Comparison of ENCODE assay signal across 4 cellular contexts in the genomic region with DNA sequence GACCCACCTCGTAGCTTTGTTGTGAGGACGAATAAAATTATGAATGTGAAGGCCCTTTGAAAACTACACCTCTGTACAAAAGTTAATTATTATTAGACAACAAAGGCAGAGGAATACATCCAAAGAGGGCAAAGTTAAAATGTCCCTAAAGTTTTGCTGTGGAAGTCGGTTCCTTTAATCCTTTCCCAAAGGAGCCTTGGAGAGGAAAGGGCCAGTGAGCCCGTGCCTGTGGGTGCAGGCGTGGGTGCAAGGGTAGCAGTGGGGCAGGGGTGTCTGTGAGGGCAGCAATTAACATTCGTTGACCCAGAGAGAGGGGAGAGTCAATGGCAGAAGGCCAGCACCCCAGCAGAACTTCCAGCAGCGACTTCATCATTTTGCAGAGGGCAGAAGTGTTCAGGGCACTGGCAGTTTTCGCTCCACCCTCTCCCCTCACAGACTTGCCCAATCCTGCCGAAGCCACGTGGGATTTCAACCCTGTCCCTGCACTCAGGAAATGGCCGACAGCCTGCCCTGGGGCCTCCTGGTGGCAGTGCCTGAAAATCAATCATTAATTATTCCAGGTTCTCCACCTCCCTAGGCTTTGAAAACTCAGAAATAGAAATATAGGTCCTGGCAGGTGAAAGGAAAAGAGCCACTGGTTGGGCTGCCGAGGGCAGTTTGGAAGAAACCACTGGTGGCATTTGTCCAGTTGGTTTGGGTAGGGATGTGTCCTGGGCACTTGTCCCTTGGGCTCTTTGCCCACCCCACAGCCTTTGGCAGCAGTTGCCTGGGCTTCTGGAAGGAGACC.
TF ChIP-seq lines count a peak whose summit lies in the region.

No MANE protein-coding gene starts in this region.

TF ChIP-seq in SK-N-SH, 30 proteins besides CTCF, POLR2A, EP300 and RAD21 (continues in another document):
- TF ChIP-seq, protein P1, sequence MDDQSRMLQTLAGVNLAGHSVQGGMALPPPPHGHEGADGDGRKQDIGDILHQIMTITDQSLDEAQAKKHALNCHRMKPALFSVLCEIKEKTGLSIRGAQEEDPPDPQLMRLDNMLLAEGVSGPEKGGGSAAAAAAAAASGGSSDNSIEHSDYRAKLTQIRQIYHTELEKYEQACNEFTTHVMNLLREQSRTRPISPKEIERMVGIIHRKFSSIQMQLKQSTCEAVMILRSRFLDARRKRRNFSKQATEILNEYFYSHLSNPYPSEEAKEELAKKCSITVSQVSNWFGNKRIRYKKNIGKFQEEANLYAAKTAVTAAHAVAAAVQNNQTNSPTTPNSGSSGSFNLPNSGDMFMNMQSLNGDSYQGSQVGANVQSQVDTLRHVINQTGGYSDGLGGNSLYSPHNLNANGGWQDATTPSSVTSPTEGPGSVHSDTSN (IDR thresholded peaks at IDR 0.05), result no peak
- TF ChIP-seq EZH2phosphoT487 (IDR thresholded peaks at IDR 0.05; ENCODE audit: borderline replicate concordance, low read depth) (no peak), FOXJ3 (CRISPR knock-in tag; IDR thresholded peaks at IDR 0.05) (no peak), MAX (IDR thresholded peaks at IDR 0.05; ENCODE audit: low read depth) (no peak), SMC3 (IDR thresholded peaks at IDR 0.05; ENCODE audit: low read depth, low read length) (no peak), TAF1 (IDR thresholded peaks at IDR 0.05; ENCODE audit: borderline replicate concordance, low read depth, low read length) (no peak), NRF1 (IDR thresholded peaks at IDR 0.05; ENCODE audit: low read depth, low read length) (no peak), POLR2AphosphoS5 (IDR thresholded peaks at IDR 0.05; ENCODE audit: low read depth, low read length) (no peak), CHD2 (IDR thresholded peaks at IDR 0.05; ENCODE audit: low read length, partially characterized antibody) (no peak), SIN3A (IDR thresholded peaks at IDR 0.05; ENCODE audit: borderline replicate concordance, low read depth, low read length) (no peak), ZBTB33 (IDR thresholded peaks at IDR 0.05; ENCODE audit: borderline replicate concordance, low read depth) (no peak)

TF ChIP-seq in SK-N-SH treated with all-trans-retinoic acid at 6 μM for 48 hours, 23 proteins besides CTCF, POLR2A, EP300 and RAD21:
- no peak for TF ChIP-seq SNAI2 (CRISPR knock-in tag; IDR thresholded peaks at IDR 0.05)
- no peak for TF ChIP-seq OSR1 (CRISPR knock-in tag; IDR thresholded peaks at IDR 0.05)
- TF ChIP-seq PATZ1 (CRISPR knock-in tag; IDR thresholded peaks at IDR 0.05; ENCODE audit: borderline replicate concordance), result no peak

TF ChIP-seq in K562, 482 proteins besides CTCF, POLR2A, EP300 and RAD21 (continues in another document):
- TF ChIP-seq LARP7 (IDR thresholded peaks at IDR 0.05) (no peak), KDM2B (CRISPR knock-in tag; IDR thresholded peaks at IDR 0.05) (no peak), CC2D1A (IDR thresholded peaks at IDR 0.05) (no peak), ZNF696 (CRISPR knock-in tag; conservative IDR thresholded peaks at IDR 0.05) (no peak), MXD1 (CRISPR knock-in tag; IDR thresholded peaks at IDR 0.05; ENCODE audit: borderline replicate concordance, poor library complexity, severe bottlenecking) (no peak), RFX5 (IDR thresholded peaks at IDR 0.05; ENCODE audit: low read depth, low read length) (no peak), ZBED1 (IDR thresholded peaks at IDR 0.05) (no peak), ZNF143 (CRISPR knock-in tag; IDR thresholded peaks at IDR 0.05) (no peak), NFIC (IDR thresholded peaks at IDR 0.05) (peak; percentile 36)
- TF ChIP-seq, protein P2, sequence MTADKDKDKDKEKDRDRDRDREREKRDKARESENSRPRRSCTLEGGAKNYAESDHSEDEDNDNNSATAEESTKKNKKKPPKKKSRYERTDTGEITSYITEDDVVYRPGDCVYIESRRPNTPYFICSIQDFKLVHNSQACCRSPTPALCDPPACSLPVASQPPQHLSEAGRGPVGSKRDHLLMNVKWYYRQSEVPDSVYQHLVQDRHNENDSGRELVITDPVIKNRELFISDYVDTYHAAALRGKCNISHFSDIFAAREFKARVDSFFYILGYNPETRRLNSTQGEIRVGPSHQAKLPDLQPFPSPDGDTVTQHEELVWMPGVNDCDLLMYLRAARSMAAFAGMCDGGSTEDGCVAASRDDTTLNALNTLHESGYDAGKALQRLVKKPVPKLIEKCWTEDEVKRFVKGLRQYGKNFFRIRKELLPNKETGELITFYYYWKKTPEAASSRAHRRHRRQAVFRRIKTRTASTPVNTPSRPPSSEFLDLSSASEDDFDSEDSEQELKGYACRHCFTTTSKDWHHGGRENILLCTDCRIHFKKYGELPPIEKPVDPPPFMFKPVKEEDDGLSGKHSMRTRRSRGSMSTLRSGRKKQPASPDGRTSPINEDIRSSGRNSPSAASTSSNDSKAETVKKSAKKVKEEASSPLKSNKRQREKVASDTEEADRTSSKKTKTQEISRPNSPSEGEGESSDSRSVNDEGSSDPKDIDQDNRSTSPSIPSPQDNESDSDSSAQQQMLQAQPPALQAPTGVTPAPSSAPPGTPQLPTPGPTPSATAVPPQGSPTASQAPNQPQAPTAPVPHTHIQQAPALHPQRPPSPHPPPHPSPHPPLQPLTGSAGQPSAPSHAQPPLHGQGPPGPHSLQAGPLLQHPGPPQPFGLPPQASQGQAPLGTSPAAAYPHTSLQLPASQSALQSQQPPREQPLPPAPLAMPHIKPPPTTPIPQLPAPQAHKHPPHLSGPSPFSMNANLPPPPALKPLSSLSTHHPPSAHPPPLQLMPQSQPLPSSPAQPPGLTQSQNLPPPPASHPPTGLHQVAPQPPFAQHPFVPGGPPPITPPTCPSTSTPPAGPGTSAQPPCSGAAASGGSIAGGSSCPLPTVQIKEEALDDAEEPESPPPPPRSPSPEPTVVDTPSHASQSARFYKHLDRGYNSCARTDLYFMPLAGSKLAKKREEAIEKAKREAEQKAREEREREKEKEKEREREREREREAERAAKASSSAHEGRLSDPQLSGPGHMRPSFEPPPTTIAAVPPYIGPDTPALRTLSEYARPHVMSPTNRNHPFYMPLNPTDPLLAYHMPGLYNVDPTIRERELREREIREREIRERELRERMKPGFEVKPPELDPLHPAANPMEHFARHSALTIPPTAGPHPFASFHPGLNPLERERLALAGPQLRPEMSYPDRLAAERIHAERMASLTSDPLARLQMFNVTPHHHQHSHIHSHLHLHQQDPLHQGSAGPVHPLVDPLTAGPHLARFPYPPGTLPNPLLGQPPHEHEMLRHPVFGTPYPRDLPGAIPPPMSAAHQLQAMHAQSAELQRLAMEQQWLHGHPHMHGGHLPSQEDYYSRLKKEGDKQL (CRISPR knock-in tag; IDR thresholded peaks at IDR 0.05; ENCODE audit: borderline replicate concordance), result no peak
- TF ChIP-seq, protein P3, sequence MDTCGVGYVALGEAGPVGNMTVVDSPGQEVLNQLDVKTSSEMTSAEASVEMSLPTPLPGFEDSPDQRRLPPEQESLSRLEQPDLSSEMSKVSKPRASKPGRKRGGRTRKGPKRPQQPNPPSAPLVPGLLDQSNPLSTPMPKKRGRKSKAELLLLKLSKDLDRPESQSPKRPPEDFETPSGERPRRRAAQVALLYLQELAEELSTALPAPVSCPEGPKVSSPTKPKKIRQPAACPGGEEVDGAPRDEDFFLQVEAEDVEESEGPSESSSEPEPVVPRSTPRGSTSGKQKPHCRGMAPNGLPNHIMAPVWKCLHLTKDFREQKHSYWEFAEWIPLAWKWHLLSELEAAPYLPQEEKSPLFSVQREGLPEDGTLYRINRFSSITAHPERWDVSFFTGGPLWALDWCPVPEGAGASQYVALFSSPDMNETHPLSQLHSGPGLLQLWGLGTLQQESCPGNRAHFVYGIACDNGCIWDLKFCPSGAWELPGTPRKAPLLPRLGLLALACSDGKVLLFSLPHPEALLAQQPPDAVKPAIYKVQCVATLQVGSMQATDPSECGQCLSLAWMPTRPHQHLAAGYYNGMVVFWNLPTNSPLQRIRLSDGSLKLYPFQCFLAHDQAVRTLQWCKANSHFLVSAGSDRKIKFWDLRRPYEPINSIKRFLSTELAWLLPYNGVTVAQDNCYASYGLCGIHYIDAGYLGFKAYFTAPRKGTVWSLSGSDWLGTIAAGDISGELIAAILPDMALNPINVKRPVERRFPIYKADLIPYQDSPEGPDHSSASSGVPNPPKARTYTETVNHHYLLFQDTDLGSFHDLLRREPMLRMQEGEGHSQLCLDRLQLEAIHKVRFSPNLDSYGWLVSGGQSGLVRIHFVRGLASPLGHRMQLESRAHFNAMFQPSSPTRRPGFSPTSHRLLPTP (IDR thresholded peaks at IDR 0.05; ENCODE audit: borderline replicate concordance, extremely low read depth, insufficient read length), result no peak

TF ChIP-seq in HepG2, 621 proteins besides CTCF, POLR2A, EP300 and RAD21 (continues in another document):
- TF ChIP-seq KDM2A (CRISPR knock-in tag; IDR thresholded peaks at IDR 0.05; ENCODE audit: borderline replicate concordance, low read depth) (peak; percentile 53; the same call in 1 of the 2 replicates), ZFP36L2 (CRISPR knock-in tag; IDR thresholded peaks at IDR 0.05) (no peak), ATF3 (CRISPR knock-in tag; IDR thresholded peaks at IDR 0.05) (no peak), ZNF557 (CRISPR knock-in tag; IDR thresholded peaks at IDR 0.05) (peak; percentile 73; the same call in 1 of the 2 replicates), ARID3A (IDR thresholded peaks at IDR 0.05; ENCODE audit: low read depth, low read length) (peak; percentile 87), ZNF335 (CRISPR knock-in tag; IDR thresholded peaks at IDR 0.05) (peak; percentile 87), ASH2L (IDR thresholded peaks at IDR 0.05; ENCODE audit: insufficient read length, low read depth, low read length) (peak; percentile 95), ZNF556 (CRISPR knock-in tag; IDR thresholded peaks at IDR 0.05; ENCODE audit: borderline replicate concordance) (no peak; the same call in 1 of the 2 replicates), ZNF501 (CRISPR knock-in tag; IDR thresholded peaks at IDR 0.05) (no peak), TGIF2 (CRISPR knock-in tag; IDR thresholded peaks at IDR 0.05) (peak; percentile 66), FOXC1 (CRISPR knock-in tag; IDR thresholded peaks at IDR 0.05; ENCODE audit: borderline replicate concordance) (no peak), KLF11 (CRISPR knock-in tag; IDR thresholded peaks at IDR 0.05) (no peak), ZSCAN31 (CRISPR knock-in tag; IDR thresholded peaks at IDR 0.05; ENCODE audit: low read depth) (peak; percentile 69; the same call in 1 of the 2 replicates), XRCC5 (optimal IDR thresholded peaks at IDR 0.05; ENCODE audit: low read length) (peak; percentile 82), ATF4 (CRISPR knock-in tag; IDR thresholded peaks at IDR 0.05) (no peak), RNF2 (conservative IDR thresholded peaks at IDR 0.05; ENCODE audit: low read depth) (0 out of 2 replicates have a peak, but pooled peaks have one; percentile 34), CREB3 (CRISPR knock-in tag; IDR thresholded peaks at IDR 0.05) (no peak), SMAD3 (CRISPR knock-in tag; IDR thresholded peaks at IDR 0.05) (no peak; the same call in 1 of the 2 replicates), JDP2 (CRISPR knock-in tag; IDR thresholded peaks at IDR 0.05; ENCODE audit: borderline replicate concordance) (no peak), THAP11 (CRISPR knock-in tag; IDR thresholded peaks at IDR 0.05) (0 out of 2 replicates have a peak, but pooled peaks have one; percentile 19), ATRX (CRISPR knock-in tag; IDR thresholded peaks at IDR 0.05; ENCODE audit: borderline replicate concordance) (no peak), XBP1 (CRISPR knock-in tag; IDR thresholded peaks at IDR 0.05) (no peak), ZNF615 (CRISPR knock-in tag; IDR thresholded peaks at IDR 0.05; ENCODE audit: borderline replicate concordance) (0 out of 2 replicates have a peak, but pooled peaks have one; percentile 85), STAT5B (CRISPR knock-in tag; IDR thresholded peaks at IDR 0.05) (0 out of 2 replicates have a peak, but pooled peaks have one; percentile 32), ZNF432 (CRISPR knock-in tag; IDR thresholded peaks at IDR 0.05; ENCODE audit: borderline replicate concordance) (no peak), ZNF512 (CRISPR knock-in tag; IDR thresholded peaks at IDR 0.05) (no peak), CENPT (CRISPR knock-in tag; IDR thresholded peaks at IDR 0.05; ENCODE audit: low read depth) (no peak)
